16 cellular contexts compared by ENCODE assay signal in the genomic region with DNA sequence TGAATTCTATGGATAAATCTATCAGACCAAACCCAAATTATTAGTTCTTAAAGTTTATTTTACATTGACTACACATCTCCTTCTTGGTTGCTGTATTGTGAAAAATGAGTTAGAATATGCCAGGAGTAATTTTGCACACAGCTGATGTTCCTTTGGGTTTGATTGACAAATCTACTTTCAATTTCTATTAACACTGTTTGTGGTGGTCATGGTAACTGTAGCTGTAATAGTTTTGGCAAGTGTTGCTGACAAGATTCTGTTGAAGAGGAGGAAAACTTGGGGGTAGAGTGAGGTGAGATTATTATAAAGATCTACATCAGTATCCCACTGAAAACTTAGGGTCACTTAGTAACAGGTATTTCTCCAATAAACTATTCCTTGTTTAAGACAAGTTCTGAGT. TPM values are rescaled to one million over a fixed set of nuclear protein-coding genes. Genes with fewer than 3 reads are reported as not detected.
A peak's percentile ranks its signal among the peaks of the same experiment; 100 is the strongest.
DNase-seq lines count a peak whose midpoint lies in the region; ATAC-seq and TF ChIP-seq lines count a peak whose summit lies in the region.
"Had no signal": no experiment of that assay in that cellular context is flagged by ENCODE, and none has a peak within 500 bp of the region (broad histone marks: within the 10 kb centered on the region; RNA-seq: fewer than 3 reads in every experiment).

No MANE protein-coding gene starts in this region.

- TF ChIP-seq EP300 in stomach (IDR thresholded peaks at IDR 0.05) = no peak

- no peaks in the 10 kb centered on the region for H3K27me3 ChIP-seq in stomach
- H3K27me3 ChIP-seq: cardiac muscle cell, gastroesophageal sphincter, MG63, upper lobe of left lung had no signal

- no peak for TF ChIP-seq CTCF in GM13976 (IDR thresholded peaks at IDR 0.05; ENCODE audit: borderline replicate concordance, control extremely low read depth, extremely low read depth, insufficient read depth, missing control alignments)
- no peak for TF ChIP-seq CTCF in stomach (IDR thresholded peaks at IDR 0.05)

- H3K4me3 Mint-ChIP-seq in T-helper 17 cell = no peak overlapping the region

- H3K9me3 ChIP-seq in T-helper 17 cell (ENCODE audit: control insufficient read depth, low read length, poor library complexity, severe bottlenecking) = no peaks in the 10 kb centered on the region
- H3K9me3 ChIP-seq in stomach = no peaks in the 10 kb centered on the region
- H3K9me3 ChIP-seq: gastroesophageal sphincter, MG63, SK-N-SH, upper lobe of left lung had no signal

- peak overlapping the region in 1 of 5 donors; percentile 41 for H3K27ac ChIP-seq in stomach
- H3K27ac ChIP-seq: cardiac muscle cell, gastroesophageal sphincter had no signal

- DNase-seq in GM13976 (ENCODE audit: low spot score) (peak; percentile 33), T-helper 17 cell (no peak), myocyte (ENCODE audit: low read depth) (peak; percentile 23), DMS114 treated with DMSO at 0.1 percent for 48 hours (lab: John Stamatoyannopoulos, UW; ENCODE audit: unreplicated experiment) (no peak), stomach (no peak), GDM1 (lab: John Stamatoyannopoulos, UW) (no peak)
- DNase-seq: MG63; NCI-H2171 treated with DMSO at 0.1 percent for 48 hours; SK-N-SH; stimulated activated CD4-positive, alpha-beta T cell treated with anti-CD3 and anti-CD28 coated beads, Interleukin-2, amount 100 ng/mL, for 24 hours; upper lobe of left lung had no signal

- no peaks in the 10 kb centered on the region for H3K27me3 Mint-ChIP-seq in T-helper 17 cell

- H3K4me1 Mint-ChIP-seq in T-helper 17 cell = peaks cover 40% of the 10 kb centered on the region

- H3K4me3 ChIP-seq in stomach = no peak overlapping the region
- H3K4me3 ChIP-seq: cardiac muscle cell, gastroesophageal sphincter, MG63, upper lobe of left lung had no signal

- no peaks in the 10 kb centered on the region for H3K36me3 ChIP-seq in stomach
- H3K36me3 ChIP-seq: cardiac muscle cell, gastroesophageal sphincter, MG63, upper lobe of left lung had no signal

- H3K36me3 Mint-ChIP-seq in T-helper 17 cell (ENCODE audit: low read depth) = no peaks in the 10 kb centered on the region
- H3K36me3 Mint-ChIP-seq: activated naive CD4-positive, alpha-beta T cell treated with anti-CD3 and anti-CD28 coated beads, Interleukin-2, amount 50 U/mL, for 72 hours had no signal

- no peak for TF ChIP-seq POLR2A in stomach (IDR thresholded peaks at IDR 0.05)

- in situ Hi-C loops in GM13976 (cut with MboI; ENCODE audit: low sequenced_read_pairs, unreplicated experiment) = no loop called here

- peaks cover 46 to 82% (median 77%) of the 10 kb centered on the region in 4 donors for H3K4me1 ChIP-seq in stomach

- intact Hi-C loops in stomach (cut with DNase I; ENCODE audit: low total_unique reads) = no loop called here

- ATAC-seq in GM19452 (IDR thresholded peaks at IDR 0.05; ENCODE audit: unreplicated experiment) = peak; percentile 71
- no peak for ATAC-seq in T-helper 17 cell
- no peak for ATAC-seq in HG02678 (IDR thresholded peaks at IDR 0.05; ENCODE audit: unreplicated experiment)
- ATAC-seq: gastroesophageal sphincter had no signal

- peak overlapping the region; percentile 67 for H3K27ac Mint-ChIP-seq in T-helper 17 cell
- H3K27ac Mint-ChIP-seq: activated naive CD4-positive, alpha-beta T cell treated with anti-CD3 and anti-CD28 coated beads, Interleukin-2, amount 50 U/mL, for 72 hours had no signal

RNA-seq across cellular contexts. Expression of gene MRTFB, which starts 30.3 kb away (rescaled TPM):
- 10 to 100 TPM; 21.6 to 21.7 TPM for total RNA-seq in T-helper 17 cell
- 12.3 and 13.7 TPM in 2 replicates for total RNA-seq in myocyte
- 6.4 TPM for polyA plus RNA-seq in myocyte (2012)
- 10 to 100 TPM in 4 of 5 donors, 1 to 10 TPM in 1; 9.8 to 81.6 (median 47.8) TPM for total RNA-seq in stomach
- 1 to 10 TPM; 4.3 to 5.1 (median 4.5) TPM for polyA plus RNA-seq in stomach

Comparison
In these comparisons a context has a peak if more than half of its experiments do, and no peak if none do; other contexts are left out.
1. DNase-seq: peak in GM13976 (single experiment) and myocyte (single experiment); none in T-helper 17 cell (0 of 3), DMS114 treated with DMSO at 0.1 percent for 48 hours (single experiment), stomach (single experiment) and GDM1 (single experiment).